Comparison of ENCODE assay signal across 11 cellular contexts in the genomic region with DNA sequence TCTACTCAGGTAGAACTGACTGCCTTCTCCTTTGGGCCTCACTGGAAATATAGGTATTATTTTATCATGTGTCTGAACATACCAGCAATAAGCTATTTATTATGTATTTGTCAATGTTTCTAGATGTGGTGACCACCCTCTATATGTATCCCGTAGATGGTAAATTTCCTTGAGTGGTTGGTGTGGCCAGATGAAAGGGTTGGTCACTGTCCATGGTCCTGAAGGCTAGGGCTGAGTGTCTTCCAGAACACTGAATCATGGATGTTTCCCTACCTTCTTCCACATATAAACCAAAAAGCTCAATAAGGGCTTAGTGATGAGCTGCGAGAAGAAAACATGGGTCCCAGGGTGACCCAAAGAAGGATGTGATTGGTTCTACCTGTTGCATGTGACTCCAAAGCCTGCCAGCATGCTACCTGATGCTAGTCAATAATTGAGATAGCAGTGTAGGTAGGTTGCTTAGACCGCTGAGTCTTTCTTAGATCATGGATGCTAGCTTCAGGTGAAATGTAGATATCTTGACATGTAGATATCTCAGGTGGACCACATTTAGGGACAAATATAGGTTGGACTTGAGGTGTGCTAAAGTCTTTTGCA.
DNase-seq lines count a peak whose midpoint lies in the region; ATAC-seq, FAIRE-seq and TF ChIP-seq lines count a peak whose summit lies in the region.
"Had no signal": no experiment of that assay in that cellular context is flagged by ENCODE, and none has a peak within 500 bp of the region (broad histone marks: within the 10 kb centered on the region; RNA-seq: fewer than 3 reads in every experiment).

No MANE protein-coding gene starts in this region.

- no peaks in the 10 kb centered on the region for H3K4me1 ChIP-seq in small intestine (ENCODE audit: control insufficient read depth in 2 of 2, insufficient read depth in 1 of 2, low read depth in 1 of 2, low read length in 1 of 2)

- no peak for ATAC-seq in GM19351 (IDR thresholded peaks at IDR 0.05; ENCODE audit: unreplicated experiment)

- H3K9me3 ChIP-seq in small intestine (ENCODE audit: control insufficient read depth, low read depth) = no peaks in the 10 kb centered on the region

- no peak overlapping the region for H3K4me3 ChIP-seq in small intestine (ENCODE audit: low read depth in 1 of 2, low read length in 2 of 2)

- peaks cover 0 to 2% of the 10 kb centered on the region in 2 donors for H3K27me3 ChIP-seq in small intestine (ENCODE audit: control insufficient read depth in 2 of 2, insufficient read depth in 2 of 2, low read length in 2 of 2)

- WGBS in small intestine, 3 donors = 71 to 87% (median 75%) methylated on average over 3 of the region's 3 CpGs

- no peak for FAIRE-seq in small intestine (lab: Jason Lieb, UNC)

- H3K36me3 ChIP-seq in small intestine (ENCODE audit: control insufficient read depth in 2 of 2, insufficient read depth in 2 of 2, low read length in 2 of 2) = no peaks in the 10 kb centered on the region

- no peak overlapping the region for H3K27ac ChIP-seq in small intestine (ENCODE audit: low read depth in 1 of 2, low read length in 1 of 2)

- TF ChIP-seq POLR2A in erythroblast (IDR thresholded peaks at IDR 0.05; ENCODE audit: low read length) = no peak

- DNase-seq in activated CD8-positive, alpha-beta memory T cell treated with anti-CD3 and anti-CD28 coated beads, Interleukin-2, amount 50 U/mL, for 48 hours = peak; percentile 54
- no peak for DNase-seq in activated CD8-positive, alpha-beta memory T cell treated with anti-CD3 and anti-CD28 coated beads for 24 hours
- DNase-seq in NCI-H226 (peak; percentile 20), erythroblast (lab: John Stamatoyannopoulos, UW) (peak; percentile 18 to 41), small intestine (peak; percentile 15), NCI-H1436 (lab: John Stamatoyannopoulos, UW) (no peak), NCI-H2171 treated with DMSO at 0.1 percent for 48 hours (lab: John Stamatoyannopoulos, UW) (no peak)
- DNase-seq: NCI-H1105, nucleus accumbens, SHP77 treated with DMSO at 0.1 percent for 48 hours had no signal

Comparison
In these comparisons a context has a peak if more than half of its experiments do, and no peak if none do; other contexts are left out.
1. DNase-seq: peak in activated CD8-positive, alpha-beta memory T cell treated with anti-CD3 and anti-CD28 coated beads, Interleukin-2, amount 50 U/mL, for 48 hours (single experiment), NCI-H226 (single experiment), erythroblast (2 of 2) and small intestine (single experiment); none in activated CD8-positive, alpha-beta memory T cell treated with anti-CD3 and anti-CD28 coated beads for 24 hours (single experiment), NCI-H1436 (single experiment) and NCI-H2171 treated with DMSO at 0.1 percent for 48 hours (single experiment).